1 cellular context compared by ENCODE assay signal in genomic region chr2:61938511-61938910, GRCh38.
TF ChIP-seq lines count a peak whose summit lies in the region.

No MANE protein-coding gene starts in this region.

TF ChIP-seq in WTC11, 78 proteins besides CTCF, POLR2A, EP300 and RAD21 (continued from another document):
- TF ChIP-seq PRDM15 (CRISPR knock-in tag; IDR thresholded peaks at IDR 0.05): no peak
- TF ChIP-seq AR (CRISPR knock-in tag; IDR thresholded peaks at IDR 0.05): no peak
- TF ChIP-seq NFE2L1 (CRISPR knock-in tag; IDR thresholded peaks at IDR 0.05): no peak
- no peak for TF ChIP-seq ZNF281 (CRISPR knock-in tag; IDR thresholded peaks at IDR 0.05)
- TF ChIP-seq, protein P1, sequence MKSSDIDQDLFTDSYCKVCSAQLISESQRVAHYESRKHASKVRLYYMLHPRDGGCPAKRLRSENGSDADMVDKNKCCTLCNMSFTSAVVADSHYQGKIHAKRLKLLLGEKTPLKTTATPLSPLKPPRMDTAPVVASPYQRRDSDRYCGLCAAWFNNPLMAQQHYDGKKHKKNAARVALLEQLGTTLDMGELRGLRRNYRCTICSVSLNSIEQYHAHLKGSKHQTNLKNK (CRISPR knock-in tag; IDR thresholded peaks at IDR 0.05): no peak
- TF ChIP-seq CDX4 (CRISPR knock-in tag; IDR thresholded peaks at IDR 0.05; ENCODE audit: borderline replicate concordance): no peak
- TF ChIP-seq IRF2 (CRISPR knock-in tag; IDR thresholded peaks at IDR 0.05; ENCODE audit: borderline replicate concordance, low read depth): no peak
